Comparison of ENCODE assay signal across 1 cellular context in the genomic region with DNA sequence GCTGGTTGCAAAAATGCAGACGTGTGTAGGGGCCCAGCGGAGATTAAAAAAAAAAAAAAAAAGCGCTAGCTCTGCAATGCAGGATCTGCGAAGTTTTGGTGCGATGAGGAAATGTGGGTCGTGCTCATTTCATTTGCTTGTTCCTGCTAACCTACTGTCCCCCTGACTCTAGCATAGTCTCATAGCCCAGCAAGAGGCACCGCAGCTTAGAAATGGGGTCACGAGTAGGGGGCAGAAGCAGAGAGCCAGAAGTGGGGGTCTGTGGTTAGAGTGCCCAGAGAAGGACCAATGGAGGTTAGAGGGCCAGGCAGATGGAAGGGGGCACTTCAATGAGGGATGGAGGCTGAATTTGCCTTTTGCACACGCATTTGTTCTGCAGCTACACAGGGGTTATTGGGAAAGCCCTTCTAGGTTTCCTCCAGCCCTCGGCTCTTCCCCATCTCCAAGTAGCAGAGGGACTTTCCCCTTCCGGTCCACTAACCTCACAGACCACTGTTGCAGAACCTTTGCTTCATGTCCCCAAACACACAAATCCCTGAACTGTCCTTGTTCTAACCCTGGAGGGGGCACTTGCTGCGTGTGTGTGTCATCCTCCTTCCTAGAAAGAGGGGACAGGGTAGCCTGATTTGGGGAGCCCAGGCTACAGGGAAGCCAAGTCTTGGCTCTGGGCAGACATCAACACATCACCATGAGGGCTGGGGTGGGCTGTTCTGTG.
TF ChIP-seq lines count a peak whose summit lies in the region.

No MANE protein-coding gene starts in this region.

TF ChIP-seq in SK-N-SH, 30 proteins besides CTCF, POLR2A, EP300 and RAD21 (continued from another document):
- no peak for TF ChIP-seq ZBTB33 (IDR thresholded peaks at IDR 0.05; ENCODE audit: borderline replicate concordance, low read depth)
- no peak for TF ChIP-seq MEF2A (IDR thresholded peaks at IDR 0.05; ENCODE audit: borderline replicate concordance, low read depth)
- no peak for TF ChIP-seq USF2 (IDR thresholded peaks at IDR 0.05; ENCODE audit: borderline replicate concordance, low read depth, low read length)
- no peak for TF ChIP-seq FOSL2 (IDR thresholded peaks at IDR 0.05; ENCODE audit: borderline replicate concordance, low read depth)
- TF ChIP-seq USF1 (IDR thresholded peaks at IDR 0.05; ENCODE audit: borderline replicate concordance, low read depth), result no peak
TF ChIP-seq in SK-N-SH: peak in this region for 0.
